Comparison of ENCODE assay signal across 1 cellular context in genomic region chr20:63014287-63014686, GRCh38.
TF ChIP-seq lines count a peak whose summit lies in the region.

No MANE protein-coding gene starts in this region.

TF ChIP-seq in GM23338, 12 proteins besides CTCF, POLR2A, EP300 and RAD21 (continued from another document):
- TF ChIP-seq JUNB (IDR thresholded peaks at IDR 0.05; ENCODE audit: unreplicated experiment) (no peak), EZH2phosphoT487 (IDR thresholded peaks at IDR 0.05; ENCODE audit: unreplicated experiment) (no peak)
- TF ChIP-seq, protein P1, sequence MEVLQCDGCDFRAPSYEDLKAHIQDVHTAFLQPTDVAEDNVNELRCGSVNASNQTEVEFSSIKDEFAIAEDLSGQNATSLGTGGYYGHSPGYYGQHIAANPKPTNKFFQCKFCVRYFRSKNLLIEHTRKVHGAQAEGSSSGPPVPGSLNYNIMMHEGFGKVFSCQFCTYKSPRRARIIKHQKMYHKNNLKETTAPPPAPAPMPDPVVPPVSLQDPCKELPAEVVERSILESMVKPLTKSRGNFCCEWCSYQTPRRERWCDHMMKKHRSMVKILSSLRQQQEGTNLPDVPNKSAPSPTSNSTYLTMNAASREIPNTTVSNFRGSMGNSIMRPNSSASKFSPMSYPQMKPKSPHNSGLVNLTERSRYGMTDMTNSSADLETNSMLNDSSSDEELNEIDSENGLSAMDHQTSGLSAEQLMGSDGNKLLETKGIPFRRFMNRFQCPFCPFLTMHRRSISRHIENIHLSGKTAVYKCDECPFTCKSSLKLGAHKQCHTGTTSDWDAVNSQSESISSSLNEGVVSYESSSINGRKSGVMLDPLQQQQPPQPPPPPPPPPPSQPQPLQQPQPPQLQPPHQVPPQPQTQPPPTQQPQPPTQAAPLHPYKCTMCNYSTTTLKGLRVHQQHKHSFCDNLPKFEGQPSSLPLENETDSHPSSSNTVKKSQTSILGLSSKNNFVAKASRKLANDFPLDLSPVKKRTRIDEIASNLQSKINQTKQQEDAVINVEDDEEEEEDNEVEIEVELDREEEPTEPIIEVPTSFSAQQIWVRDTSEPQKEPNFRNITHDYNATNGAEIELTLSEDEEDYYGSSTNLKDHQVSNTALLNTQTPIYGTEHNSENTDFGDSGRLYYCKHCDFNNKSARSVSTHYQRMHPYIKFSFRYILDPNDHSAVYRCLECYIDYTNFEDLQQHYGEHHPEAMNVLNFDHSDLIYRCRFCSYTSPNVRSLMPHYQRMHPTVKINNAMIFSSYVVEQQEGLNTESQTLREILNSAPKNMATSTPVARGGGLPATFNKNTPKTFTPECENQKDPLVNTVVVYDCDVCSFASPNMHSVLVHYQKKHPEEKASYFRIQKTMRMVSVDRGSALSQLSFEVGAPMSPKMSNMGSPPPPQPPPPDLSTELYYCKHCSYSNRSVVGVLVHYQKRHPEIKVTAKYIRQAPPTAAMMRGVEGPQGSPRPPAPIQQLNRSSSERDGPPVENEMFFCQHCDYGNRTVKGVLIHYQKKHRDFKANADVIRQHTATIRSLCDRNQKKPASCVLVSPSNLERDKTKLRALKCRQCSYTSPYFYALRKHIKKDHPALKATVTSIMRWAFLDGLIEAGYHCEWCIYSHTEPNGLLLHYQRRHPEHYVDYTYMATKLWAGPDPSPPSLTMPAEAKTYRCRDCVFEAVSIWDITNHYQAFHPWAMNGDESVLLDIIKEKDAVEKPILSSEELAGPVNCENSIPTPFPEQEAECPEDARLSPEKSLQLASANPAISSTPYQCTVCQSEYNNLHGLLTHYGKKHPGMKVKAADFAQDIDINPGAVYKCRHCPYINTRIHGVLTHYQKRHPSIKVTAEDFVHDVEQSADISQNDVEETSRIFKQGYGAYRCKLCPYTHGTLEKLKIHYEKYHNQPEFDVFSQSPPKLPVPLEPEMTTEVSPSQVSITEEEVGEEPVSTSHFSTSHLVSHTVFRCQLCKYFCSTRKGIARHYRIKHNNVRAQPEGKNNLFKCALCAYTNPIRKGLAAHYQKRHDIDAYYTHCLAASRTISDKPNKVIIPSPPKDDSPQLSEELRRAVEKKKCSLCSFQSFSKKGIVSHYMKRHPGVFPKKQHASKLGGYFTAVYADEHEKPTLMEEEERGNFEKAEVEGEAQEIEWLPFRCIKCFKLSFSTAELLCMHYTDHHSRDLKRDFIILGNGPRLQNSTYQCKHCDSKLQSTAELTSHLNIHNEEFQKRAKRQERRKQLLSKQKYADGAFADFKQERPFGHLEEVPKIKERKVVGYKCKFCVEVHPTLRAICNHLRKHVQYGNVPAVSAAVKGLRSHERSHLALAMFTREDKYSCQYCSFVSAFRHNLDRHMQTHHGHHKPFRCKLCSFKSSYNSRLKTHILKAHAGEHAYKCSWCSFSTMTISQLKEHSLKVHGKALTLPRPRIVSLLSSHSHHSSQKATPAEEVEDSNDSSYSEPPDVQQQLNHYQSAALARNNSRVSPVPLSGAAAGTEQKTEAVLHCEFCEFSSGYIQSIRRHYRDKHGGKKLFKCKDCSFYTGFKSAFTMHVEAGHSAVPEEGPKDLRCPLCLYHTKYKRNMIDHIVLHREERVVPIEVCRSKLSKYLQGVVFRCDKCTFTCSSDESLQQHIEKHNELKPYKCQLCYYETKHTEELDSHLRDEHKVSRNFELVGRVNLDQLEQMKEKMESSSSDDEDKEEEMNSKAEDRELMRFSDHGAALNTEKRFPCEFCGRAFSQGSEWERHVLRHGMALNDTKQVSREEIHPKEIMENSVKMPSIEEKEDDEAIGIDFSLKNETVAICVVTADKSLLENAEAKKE (CRISPR knock-in tag; IDR thresholded peaks at IDR 0.05): no peak
